ENCODE assay signal across 8 cellular contexts in the genomic region with DNA sequence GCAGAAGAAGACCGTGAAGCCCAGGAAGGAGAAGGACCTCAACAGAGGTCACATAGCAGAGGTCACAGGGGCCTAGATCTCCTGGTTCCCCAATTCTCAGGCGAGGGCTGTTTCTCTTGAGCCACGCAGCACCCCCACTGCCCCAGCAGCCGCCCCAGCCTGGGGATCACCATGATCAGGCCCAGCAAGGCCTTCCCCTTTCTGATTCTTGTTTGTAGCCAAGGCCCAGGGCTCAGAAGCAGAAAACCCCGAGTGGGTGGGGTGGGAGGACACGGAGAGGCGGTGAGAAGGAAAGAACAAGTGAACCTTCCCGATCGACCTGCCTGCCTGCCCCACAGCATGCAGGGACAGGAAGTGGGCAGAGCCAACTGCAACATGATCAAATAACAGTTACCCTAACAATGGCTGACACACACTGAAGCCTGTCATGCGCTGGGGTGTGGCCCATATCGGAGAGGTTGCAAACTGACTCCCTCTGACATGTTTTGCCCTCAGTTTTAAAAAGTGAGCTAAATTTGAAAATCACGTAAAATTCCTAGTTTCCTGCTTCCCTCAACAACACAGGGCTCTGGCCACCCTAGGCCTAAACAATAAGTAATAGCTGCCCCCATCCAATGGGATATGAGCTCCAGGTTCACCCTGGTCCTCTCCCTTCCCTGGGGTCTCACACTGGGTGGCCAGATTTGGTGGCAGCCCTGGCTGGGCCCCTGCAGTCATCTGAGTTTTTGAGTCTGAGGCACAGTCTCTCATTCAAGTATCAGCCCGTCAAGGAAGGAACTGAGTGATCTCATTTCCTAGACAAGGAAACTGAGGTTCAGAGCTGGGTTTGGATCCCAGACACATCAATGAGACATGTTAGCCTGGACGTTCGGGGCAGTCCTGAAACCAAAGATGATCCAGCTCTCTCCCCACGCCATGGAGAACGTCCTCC. TPM values are rescaled to one million over a fixed set of nuclear protein-coding genes. Genes with fewer than 3 reads are reported as not detected.
DNase-seq lines count a peak whose midpoint lies in the region; ATAC-seq and TF ChIP-seq lines count a peak whose summit lies in the region.

No MANE protein-coding gene starts in this region.

- peak; percentile 78 to 94 (median 84) for DNase-seq in CD4-positive, alpha-beta memory T cell
- DNase-seq in GM23248 = no peak
- DNase-seq in activated T-helper 1 cell treated with Interleukin-2 at 50 U/mL for 16 hours (ENCODE audit: low read depth) = peak; percentile 58
- DNase-seq in heart right ventricle = no peak
- peak; percentile 66 for DNase-seq in stimulated activated CD4-positive, alpha-beta T cell treated with anti-CD3 and anti-CD28 coated beads, Interleukin-12 subunit alpha, Interleukin-12 subunit beta, amount 100 ng/mL, for 4 hours
- no peak for DNase-seq in LoVo (ENCODE audit: low spot score)
- DNase-seq in midbrain (lab: John Stamatoyannopoulos, UW) = no peak

- H3K27me3 Mint-ChIP-seq in CD4-positive, alpha-beta memory T cell = no peaks in the 10 kb centered on the region

- H3F3A ChIP-seq in GM23248 (ENCODE audit: insufficient read depth) (peaks cover 27% of the 10 kb centered on the region), OCI-LY1 (ENCODE audit: insufficient read depth, low read length) (no peaks in the 10 kb centered on the region)

- intact Hi-C loops in CD4-positive, alpha-beta memory T cell (cut with micrococcal nuclease) = loop anchor here (1.0 kb wide), 2 partner anchors 32 to 34 kb away; a partner anchor contains a TSS
- intact Hi-C loops in heart right ventricle (cut with DNase I) = no loop called here

- peak overlapping the region; percentile 78 for H3K27ac ChIP-seq in CD4-positive, alpha-beta memory T cell (ENCODE audit: low read depth, low read length)
- H3K27ac ChIP-seq in GM23248 (peak overlapping the region; percentile 23; the same call in 1 of the 2 replicates), OCI-LY1 (ENCODE audit: low read depth, low read length, poor library complexity, severe bottlenecking) (peak overlapping the region; percentile 77), heart right ventricle (peak overlapping the region; percentile 57 to 89 (median 74))

- H2AFZ ChIP-seq in GM23248 (no peak overlapping the region), OCI-LY1 (ENCODE audit: low read length) (no peak overlapping the region)

- H4K20me1 ChIP-seq in GM23248 (ENCODE audit: insufficient read depth) (no peaks in the 10 kb centered on the region), OCI-LY1 (ENCODE audit: insufficient read depth, low read length) (no peaks in the 10 kb centered on the region)

- peak overlapping the region; percentile 4 to 49 for H3K4me3 ChIP-seq in CD4-positive, alpha-beta memory T cell (ENCODE audit: low read length in 2 of 2)
- H3K4me3 ChIP-seq in GM23248 (no peak overlapping the region), OCI-LY1 (ENCODE audit: low read depth, low read length, poor library complexity, severe bottlenecking) (peak overlapping the region; percentile 35), heart right ventricle (peak overlapping the region in 2 of 10 donors; percentile 1 to 8)

- H3K9me3 Mint-ChIP-seq in CD4-positive, alpha-beta memory T cell = no peaks in the 10 kb centered on the region

- peaks cover 88% of the 10 kb centered on the region for H3K79me2 ChIP-seq in GM23248 (ENCODE audit: insufficient read depth)
- no peaks in the 10 kb centered on the region for H3K79me2 ChIP-seq in OCI-LY1 (ENCODE audit: insufficient read depth, low read length)

- H3K36me3 Mint-ChIP-seq in CD4-positive, alpha-beta memory T cell = peaks cover 21 to 35% of the 10 kb centered on the region in 2 donors

- H3K27me3 ChIP-seq in CD4-positive, alpha-beta memory T cell (ENCODE audit: insufficient read depth, low read length) = no peaks in the 10 kb centered on the region
- H3K27me3 ChIP-seq in GM23248 (replicated peaks; ENCODE audit: insufficient read depth) (no peaks in the 10 kb centered on the region), OCI-LY1 (ENCODE audit: insufficient read depth, low read length) (no peaks in the 10 kb centered on the region), heart right ventricle (no peaks in the 10 kb centered on the region)

- H3K4me2 ChIP-seq in GM23248 (ENCODE audit: unreplicated experiment) (no peak overlapping the region), OCI-LY1 (ENCODE audit: low read length) (peak overlapping the region; percentile 57)

- H3K9me2 ChIP-seq in GM23248 (ENCODE audit: insufficient read depth) = no peaks in the 10 kb centered on the region
- H3K9me2 ChIP-seq in OCI-LY1 (ENCODE audit: low read depth, low read length) = no peaks in the 10 kb centered on the region

- H3K9ac ChIP-seq in GM23248 (peak overlapping the region; percentile 14; the same call in 1 of the 2 replicates), OCI-LY1 (ENCODE audit: low read length) (peak overlapping the region; percentile 68)

- H3K9me3 ChIP-seq in CD4-positive, alpha-beta memory T cell (ENCODE audit: control insufficient read depth in 1 of 2, low read length in 2 of 2) = no peaks in the 10 kb centered on the region
- no peaks in the 10 kb centered on the region for H3K9me3 ChIP-seq in GM23248 (ENCODE audit: low read depth)
- H3K9me3 ChIP-seq in OCI-LY1 (ENCODE audit: low read length) = no peaks in the 10 kb centered on the region
- H3K9me3 ChIP-seq in heart right ventricle = no peaks in the 10 kb centered on the region

- H3K27ac Mint-ChIP-seq in CD4-positive, alpha-beta memory T cell = peak overlapping the region; percentile 97 to 99 (median 98)

- peaks cover 48 to 70% (median 60%) of the 10 kb centered on the region in 4 donors for H3K4me1 Mint-ChIP-seq in CD4-positive, alpha-beta memory T cell

- in situ Hi-C loops in GM23248 (cut with MboI) = no loop called here

- ATAC-seq in heart right ventricle = peak in 7 of 8 donors; percentile 9 to 71 (median 54)

- no peak for TF ChIP-seq CTCF in OCI-LY1 (IDR thresholded peaks at IDR 0.05; ENCODE audit: low read length)
- no peak for TF ChIP-seq CTCF in heart right ventricle (IDR thresholded peaks at IDR 0.05)

- 75 to 78% methylated on average over 17 of the region's 17 CpGs for WGBS in GM23248 (ENCODE audit: low coverage in 1 of 2, low lambda C conversion rate in 2 of 2, missing lambda C conversion rate in 2 of 2), 2 experiments
- WGBS in heart right ventricle, 2 donors = 59 to 64% methylated on average over 17 of the region's 17 CpGs

- peaks cover 65% of the 10 kb centered on the region for H3K4me1 ChIP-seq in CD4-positive, alpha-beta memory T cell (ENCODE audit: insufficient read depth, low read length)
- H3K4me1 ChIP-seq in GM23248 (ENCODE audit: insufficient read depth) (peaks cover 50% of the 10 kb centered on the region), OCI-LY1 (ENCODE audit: insufficient read depth, low read length, severe bottlenecking) (peaks cover 30% of the 10 kb centered on the region), heart right ventricle (peaks cover 4 to 92% (median 63%) of the 10 kb centered on the region in 9 donors)

- POLR2A ChIA-PET in CD4-positive, alpha-beta memory T cell (lab: Charles Lee; ENCODE audit: partially characterized antibody) = interaction anchor here (0.6 to 3.8 kb wide), 10 partner anchors 9 to 865 kb away, joined by 3 to 28 read pairs (median 4); a partner anchor contains a TSS

- peaks cover 22% of the 10 kb centered on the region for H3K36me3 ChIP-seq in CD4-positive, alpha-beta memory T cell (ENCODE audit: insufficient read depth, low read length)
- H3K36me3 ChIP-seq in GM23248 (ENCODE audit: low read depth) (peaks cover 8% of the 10 kb centered on the region; the same call in 1 of the 2 replicates), OCI-LY1 (ENCODE audit: insufficient read depth, low read length) (peaks cover 17% of the 10 kb centered on the region; the same call in 1 of the 2 replicates), heart right ventricle (peaks cover 0 to 42% (median 12%) of the 10 kb centered on the region in 9 donors)

- H3K4me3 Mint-ChIP-seq in CD4-positive, alpha-beta memory T cell = peak overlapping the region; percentile 78 to 93 (median 84)

- CTCF ChIA-PET in CD4-positive, alpha-beta memory T cell (lab: Charles Lee; ENCODE audit: partially characterized antibody) = interaction anchor here (0.7 to 3.8 kb wide), 12 partner anchors 9 to 648 kb away, joined by 3 to 33 read pairs (median 4); a partner anchor contains a TSS

RNA-seq across cellular contexts. Expression of a gene that starts 6.5 kb away (rescaled TPM):
- 10 to 100 TPM; 16.8 TPM for total RNA-seq in CD4-positive, alpha-beta memory T cell
- polyA plus RNA-seq in CD4-positive, alpha-beta memory T cell = 10 to 100 TPM; 14.7 to 25.1 TPM
- total RNA-seq in GM23248 (2014; rRNA removed; shearing (Covaris generic)) = 54.6 and 55.7 TPM in 2 replicates
- 53.9 and 54.0 TPM in 2 replicates for polyA plus RNA-seq in GM23248 (2016; fragmentation: Nextera tagmentation; extraction: Ambion mirVana)
- total RNA-seq in heart right ventricle = 10 to 100 TPM; 12.2 to 36.2 (median 19.4) TPM
- 10 to 100 TPM; 31.1 to 40.2 TPM for polyA plus RNA-seq in heart right ventricle

RNA-seq across cellular contexts. Expression of a gene that starts 34.0 kb away (rescaled TPM):
- 100 to 1,000 TPM; 131 to 133 TPM for total RNA-seq in CD4-positive, alpha-beta memory T cell
- polyA plus RNA-seq in CD4-positive, alpha-beta memory T cell = 100 to 1,000 TPM; 151 to 176 TPM
- 41.7 and 49.1 TPM in 2 replicates for total RNA-seq in GM23248 (2014; rRNA removed; shearing (Covaris generic))
- polyA plus RNA-seq in GM23248 (2016; fragmentation: Nextera tagmentation; extraction: Ambion mirVana) (186 and 197 TPM in 2 replicates), heart right ventricle (10 to 100 TPM; 61.9 to 80.0 TPM)
- 100 to 1,000 TPM in 2 of 10 donors, 10 to 100 TPM in 8; 72.6 to 113 (median 90.2) TPM for total RNA-seq in heart right ventricle

RNA-seq across cellular contexts. Expression of a gene that starts 43.6 kb away (rescaled TPM):
- 10 to 100 TPM; 32.7 to 34.3 TPM for total RNA-seq in CD4-positive, alpha-beta memory T cell
- polyA plus RNA-seq in CD4-positive, alpha-beta memory T cell = 10 to 100 TPM; 12.8 to 23.5 TPM
- total RNA-seq in GM23248 (2014; rRNA removed; shearing (Covaris generic)) = 54.4 and 73.8 TPM in 2 replicates
- polyA plus RNA-seq in GM23248 (2016; fragmentation: Nextera tagmentation; extraction: Ambion mirVana) (46.5 and 47.1 TPM in 2 replicates), heart right ventricle (10 to 100 TPM; 20.9 to 44.1 TPM)
- total RNA-seq in heart right ventricle = 100 to 1,000 TPM in 1 of 10 donors, 10 to 100 TPM in 9; 28.9 to 104 (median 42.3) TPM

Comparison
In these comparisons a context has a peak if more than half of its experiments do, and no peak if none do; other contexts are left out.
1. DNase-seq: peak in CD4-positive, alpha-beta memory T cell (5 of 5), activated T-helper 1 cell treated with Interleukin-2 at 50 U/mL for 16 hours (single experiment) and stimulated activated CD4-positive, alpha-beta T cell treated with anti-CD3 and anti-CD28 coated beads, Interleukin-12 subunit alpha, Interleukin-12 subunit beta, amount 100 ng/mL, for 4 hours (single experiment); none in GM23248 (single experiment), heart right ventricle (0 of 2), LoVo (single experiment) and midbrain (single experiment).
2. H3K27ac ChIP-seq: peak in every context shown above with its lines; median percentile 78 in CD4-positive, alpha-beta memory T cell; 77 in OCI-LY1; 74 in heart right ventricle; 23 in GM23248.